Comparison of ENCODE assay signal across 13 cellular contexts in the genomic region with DNA sequence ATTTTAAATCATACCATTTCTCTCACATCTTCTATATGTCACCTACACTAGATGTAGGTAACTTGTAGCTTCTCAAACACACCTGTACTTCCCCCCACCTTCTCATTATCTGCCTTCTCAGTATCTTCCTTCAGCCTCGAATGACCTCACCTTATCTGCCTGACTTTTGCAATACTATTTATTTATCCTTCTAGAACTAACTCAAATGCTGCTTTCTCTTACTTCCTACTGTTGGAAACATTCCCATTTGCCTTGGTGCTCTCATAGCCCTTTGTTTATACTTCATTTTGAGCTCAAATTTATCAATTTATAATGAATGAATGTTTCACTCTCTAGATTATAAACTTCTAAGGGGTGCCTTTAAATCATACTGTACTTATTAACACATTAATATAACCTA. TPM values are rescaled to one million over a fixed set of nuclear protein-coding genes. Genes with fewer than 3 reads are reported as not detected.
A peak's percentile ranks its signal among the peaks of the same experiment; 100 is the strongest.
DNase-seq lines count a peak whose midpoint lies in the region; ATAC-seq, FAIRE-seq and TF ChIP-seq lines count a peak whose summit lies in the region.
"Had no signal": no experiment of that assay in that cellular context is flagged by ENCODE, and none has a peak within 500 bp of the region (broad histone marks: within the 10 kb centered on the region; RNA-seq: fewer than 3 reads in every experiment).

No MANE protein-coding gene starts in this region.

- H2BK120ac ChIP-seq in IMR-90 (ENCODE audit: low read depth, low read length), result no peak overlapping the region

- ATAC-seq in IMR-90 (ENCODE audit: low read depth) (peak; percentile 24; the same call in 1 of the 2 replicates), GM18909 (IDR thresholded peaks at IDR 0.05; ENCODE audit: poor library complexity, unreplicated experiment) (no peak)
- ATAC-seq in stimulated activated effector memory CD8-positive, alpha-beta T cell treated with anti-CD3 and anti-CD28 coated beads, Interleukin-12 subunit alpha, Interleukin-12 subunit beta, amount 100 ng/mL, for 72 hours, result no peak

- peaks cover 6% of the 10 kb centered on the region for H3K9me3 Mint-ChIP-seq in endodermal cell
- H3K9me3 Mint-ChIP-seq in mesothelial cell of epicardium, result no peaks in the 10 kb centered on the region
- no peaks in the 10 kb centered on the region for H3K9me3 Mint-ChIP-seq in stimulated activated effector memory CD8-positive, alpha-beta T cell treated with anti-CD3 and anti-CD28 coated beads, Interleukin-12 subunit alpha, Interleukin-12 subunit beta, amount 100 ng/mL, for 72 hours
- H3K9me3 Mint-ChIP-seq: CD4-positive, alpha-beta T cell had no signal

- H2AFZ ChIP-seq in IMR-90 (replicated peaks; ENCODE audit: low read length, poor library complexity), result no peak overlapping the region
- H2AFZ ChIP-seq: PC-9 had no signal

- TF ChIP-seq POLR2A in IMR-90 (IDR thresholded peaks at IDR 0.05; ENCODE audit: low read depth, low read length), result no peak

- H2AK9ac ChIP-seq in IMR-90 (replicated peaks; ENCODE audit: low read depth, low read length, poor library complexity), result no peak overlapping the region

- no peak overlapping the region for H3K18ac ChIP-seq in IMR-90 (ENCODE audit: low read depth, low read length)

- FAIRE-seq in D721Med (lab: Jason Lieb, UNC), result peak; percentile 60

- WGBS in IMR-90 (ENCODE audit: extremely low coverage in 2 of 2, insufficient read length in 1 of 2), 2 experiments, result 0% methylated on average over 1 of the region's 1 CpG; no CpG with 5 or more reads in 1 of the 2 experiments
- WGBS in endodermal cell (ENCODE audit: insufficient coverage in 1 of 2, insufficient read length in 1 of 2), 2 experiments, result 71% methylated on average over 1 of the region's 1 CpG

- TF ChIP-seq CTCF in D721Med (IDR thresholded peaks at IDR 0.05; ENCODE audit: insufficient read depth, missing control alignments) (no peak), IMR-90 (conservative IDR thresholded peaks at IDR 0.05; ENCODE audit: low read depth, low read length) (no peak), endodermal cell (conservative IDR thresholded peaks at IDR 0.05) (no peak), mesothelial cell of epicardium (IDR thresholded peaks at IDR 0.05; ENCODE audit: unreplicated experiment) (no peak)

- H3K27ac Mint-ChIP-seq in endodermal cell (peak overlapping the region; percentile 9), mesothelial cell of epicardium (peak overlapping the region; percentile 1)
- H3K27ac Mint-ChIP-seq in stimulated activated effector memory CD8-positive, alpha-beta T cell treated with anti-CD3 and anti-CD28 coated beads, Interleukin-12 subunit alpha, Interleukin-12 subunit beta, amount 100 ng/mL, for 72 hours, result no peak overlapping the region

- H2AK5ac ChIP-seq in IMR-90 (ENCODE audit: low read depth, low read length), result 0 out of 2 replicates have a peak overlapping the region, but pooled peaks have one; percentile 11

- H3K4me1 ChIP-seq in IMR-90 (ENCODE audit: control insufficient read depth, insufficient read depth, low read length) (no peaks in the 10 kb centered on the region), endodermal cell (ENCODE audit: control insufficient read depth, insufficient read depth, low read length) (no peaks in the 10 kb centered on the region)

- H3K14ac ChIP-seq in IMR-90 (replicated peaks; ENCODE audit: low read depth, low read length), result no peak overlapping the region

- no peak overlapping the region for H3K23ac ChIP-seq in IMR-90 (ENCODE audit: low read depth, low read length)

- H4K8ac ChIP-seq in IMR-90 (ENCODE audit: low read depth in 2 of 2, low read length in 2 of 2), result no peak overlapping the region

- H4K91ac ChIP-seq in IMR-90 (ENCODE audit: insufficient read depth, low read depth, low read length), result no peak overlapping the region

- CTCF ChIA-PET in IMR-90 (lab: Yijun Ruan, JAX), result interaction anchor here (0.8 to 4.0 kb wide), 12 partner anchors 8 to 379 kb away, joined by 3 to 19 read pairs (median 5); a partner anchor contains a TSS

- H3K4me3 Mint-ChIP-seq in endodermal cell (no peak overlapping the region), mesothelial cell of epicardium (no peak overlapping the region)
- no peak overlapping the region for H3K4me3 Mint-ChIP-seq in stimulated activated effector memory CD8-positive, alpha-beta T cell treated with anti-CD3 and anti-CD28 coated beads, Interleukin-12 subunit alpha, Interleukin-12 subunit beta, amount 100 ng/mL, for 72 hours
- H3K4me3 Mint-ChIP-seq: CD4-positive, alpha-beta T cell had no signal

- intact Hi-C loops in IMR-90 (cut with micrococcal nuclease), result loop anchor here (5.0 kb wide), 2 partner anchors 330 to 345 kb away; no protein-coding TSS in a partner anchor

- TF ChIP-seq RAD21 in IMR-90 (IDR thresholded peaks at IDR 0.05; ENCODE audit: low read length), result no peak

- H3K27ac ChIP-seq in IMR-90 (ENCODE audit: insufficient read depth, low read length), result no peak overlapping the region
- H3K27ac ChIP-seq in endodermal cell (ENCODE audit: low read depth, low read length), result no peak overlapping the region
- H3K27ac ChIP-seq: PC-9 had no signal

- H3K4me1 Mint-ChIP-seq in endodermal cell (peaks cover 11% of the 10 kb centered on the region), mesothelial cell of epicardium (peaks cover 6% of the 10 kb centered on the region)
- no peaks in the 10 kb centered on the region for H3K4me1 Mint-ChIP-seq in stimulated activated effector memory CD8-positive, alpha-beta T cell treated with anti-CD3 and anti-CD28 coated beads, Interleukin-12 subunit alpha, Interleukin-12 subunit beta, amount 100 ng/mL, for 72 hours

- DNase-seq in D721Med (ENCODE audit: insufficient read length, low spot score) (no peak), IMR-90 (peak; percentile 52), endodermal cell (no peak), mesothelial cell of epicardium (ENCODE audit: low spot score in 2 of 2, unreplicated experiment in 2 of 2) (no peak), NCI-H1930 (lab: John Stamatoyannopoulos, UW) (no peak)
- no peak for DNase-seq in stimulated activated effector memory CD8-positive, alpha-beta T cell treated with anti-CD3 and anti-CD28 coated beads, Interleukin-12 subunit alpha, Interleukin-12 subunit beta, amount 100 ng/mL, for 72 hours (ENCODE audit: low spot score in 2 of 2)
- DNase-seq: ACHN; CD4-positive, alpha-beta T cell; NCI-H1436; NCI-H345; NCI-H526 treated with DMSO at 0.1 percent for 48 hours; PC-9 had no signal

- H3K4me3 ChIP-seq in IMR-90 (ENCODE audit: insufficient read depth, low read depth, low read length), result no peak overlapping the region
- peak overlapping the region; percentile 27 for H3K4me3 ChIP-seq in endodermal cell (ENCODE audit: low read length)
- H3K4me3 ChIP-seq: PC-9 had no signal

- no peak overlapping the region for H2BK5ac ChIP-seq in IMR-90 (ENCODE audit: low read depth, low read length, poor library complexity, severe bottlenecking)

- in situ Hi-C loops in IMR-90 (cut with MboI; ENCODE audit: low sequenced_read_pairs), result loop anchor here (5.0 kb wide), 1 partner anchor 325 kb away; no protein-coding TSS in a partner anchor

- no peaks in the 10 kb centered on the region for H3K27me3 Mint-ChIP-seq in endodermal cell (ENCODE audit: insufficient read depth)
- no peaks in the 10 kb centered on the region for H3K27me3 Mint-ChIP-seq in mesothelial cell of epicardium (ENCODE audit: low read depth)
- H3K27me3 Mint-ChIP-seq: CD4-positive, alpha-beta T cell had no signal

- POLR2A ChIA-PET in IMR-90 (lab: Charles Lee; ENCODE audit: unreplicated experiment), result interaction anchor here (0.6 kb wide), 1 partner anchor 347 kb away, joined by 6 read pairs; no protein-coding TSS in a partner anchor

- H2BK15ac ChIP-seq in IMR-90 (ENCODE audit: low read depth, low read length), result no peak overlapping the region; the same call in 2 of the 3 replicates

- H3K4ac ChIP-seq in IMR-90 (ENCODE audit: low read depth, low read length), result no peak overlapping the region; the same call in 1 of the 2 replicates

- no peaks in the 10 kb centered on the region for H3K27me3 ChIP-seq in IMR-90 (ENCODE audit: control insufficient read depth, insufficient read depth, low read length)
- no peaks in the 10 kb centered on the region for H3K27me3 ChIP-seq in endodermal cell (ENCODE audit: control insufficient read depth, insufficient read depth, low read length, poor library complexity, severe bottlenecking)

- H3K4me2 ChIP-seq in IMR-90 (ENCODE audit: low read depth, low read length), result no peak overlapping the region; the same call in 1 of the 2 replicates
- H3K4me2 ChIP-seq: PC-9 had no signal

- no peak overlapping the region for H3K56ac ChIP-seq in IMR-90 (ENCODE audit: extremely low read depth, insufficient read depth, low read length)

- H3K36me3 ChIP-seq in IMR-90 (ENCODE audit: control insufficient read depth, insufficient read depth, low read length), result no peaks in the 10 kb centered on the region
- peaks cover 14% of the 10 kb centered on the region for H3K36me3 ChIP-seq in endodermal cell (ENCODE audit: control insufficient read depth, insufficient read depth, low read length)

- no peaks in the 10 kb centered on the region for H3K79me1 ChIP-seq in IMR-90 (ENCODE audit: low read depth in 1 of 2, low read length in 2 of 2)

- BruUV-seq in IMR-90 (replicated peaks; lab: Mats Ljungman, UMichigan), result no TSS peak

- H3K9ac ChIP-seq in IMR-90 (ENCODE audit: low read depth, low read length), result no peak overlapping the region
- no peak overlapping the region for H3K9ac ChIP-seq in endodermal cell (ENCODE audit: extremely low read depth, low read length, poor library complexity, severe bottlenecking)

- H3K9me3 ChIP-seq in IMR-90 (ENCODE audit: control insufficient read depth, insufficient read depth, low read length) (no peaks in the 10 kb centered on the region), endodermal cell (ENCODE audit: control insufficient read depth, low read length) (peaks cover 11% of the 10 kb centered on the region)

- H4K5ac ChIP-seq in IMR-90 (ENCODE audit: low read depth, low read length), result no peak overlapping the region

- H4K20me1 ChIP-seq in IMR-90 (ENCODE audit: insufficient read depth, low read length), result no peaks in the 10 kb centered on the region

- dilution Hi-C loops in IMR-90 (cut with HindIII; ENCODE audit: low sequenced_read_pairs, unreplicated experiment), result no loop called here

- H2BK20ac ChIP-seq in IMR-90 (ENCODE audit: low read depth, low read length), result peak overlapping the region; percentile 6; the same call in 1 of the 2 replicates

- H3K36me3 Mint-ChIP-seq in endodermal cell (ENCODE audit: low read depth) (peaks cover 18% of the 10 kb centered on the region), mesothelial cell of epicardium (peaks cover 9% of the 10 kb centered on the region)
- H3K36me3 Mint-ChIP-seq in stimulated activated effector memory CD8-positive, alpha-beta T cell treated with anti-CD3 and anti-CD28 coated beads, Interleukin-12 subunit alpha, Interleukin-12 subunit beta, amount 100 ng/mL, for 72 hours, result peaks cover 19% of the 10 kb centered on the region

- H3K9me1 ChIP-seq in IMR-90 (ENCODE audit: insufficient read depth, low read length), result no peaks in the 10 kb centered on the region

RNA-seq across cellular contexts. Expression of a gene that starts 50.4 kb away (rescaled TPM):
- total RNA-seq in IMR-90 (2012; rRNA removed), result 1.7 and 1.8 TPM in 2 replicates
- polyA plus RNA-seq in IMR-90 (2012; rRNA removed), result 3.0 and 3.5 TPM in 2 replicates
- 2.5 and 4.1 TPM in 2 replicates for polyA plus RNA-seq in IMR-90 (2012; cell fraction: cytosol; rRNA removed)
- 4.3 and 9.2 TPM in 2 replicates for polyA plus RNA-seq in IMR-90 (2012; cell fraction: nucleus; rRNA removed; ENCODE audit: low replicate concordance)
- total RNA-seq in endodermal cell, result 1 to 10 TPM; 3.3 to 5.8 TPM
- polyA plus RNA-seq in endodermal cell (2013, experiment 1 of 2), result 1.2 TPM
- polyA plus RNA-seq in endodermal cell (2013, experiment 2 of 2), result 1.3 TPM
- 5.4 to 7.4 TPM (median 7.3 TPM) in 3 replicates for total RNA-seq in mesothelial cell of epicardium
